ENCODE assay signal across 19 cellular contexts in genomic region chr5:58898538-58898937, GRCh38.
DNase-seq lines count a peak whose midpoint lies in the region; ATAC-seq and TF ChIP-seq lines count a peak whose summit lies in the region.
"Had no signal": no experiment of that assay in that cellular context is flagged by ENCODE, and none has a peak within 500 bp of the region (broad histone marks: within the 10 kb centered on the region; RNA-seq: fewer than 3 reads in every experiment).

No MANE protein-coding gene starts in this region.

- no peak for TF ChIP-seq CTCF in heart left ventricle (IDR thresholded peaks at IDR 0.05)
- TF ChIP-seq CTCF in right atrium auricular region (IDR thresholded peaks at IDR 0.05), result no peak
- TF ChIP-seq CTCF in breast epithelium (IDR thresholded peaks at IDR 0.05), result no peak

- H3K27me3 ChIP-seq in heart left ventricle (no peaks in the 10 kb centered on the region), right atrium auricular region (no peaks in the 10 kb centered on the region), breast epithelium (no peaks in the 10 kb centered on the region)
- H3K27me3 ChIP-seq: BLaER1 treated with 17β-estradiol and CSF1 and Interleukin-3, amounts not matched to agents 10 nM and 100 nM had no signal

- ATAC-seq in heart left ventricle, result peak in 3 of 4 donors; percentile 49 to 72 (median 67)
- no peak for ATAC-seq in GM21526 (IDR thresholded peaks at IDR 0.05; ENCODE audit: low FRiP score, unreplicated experiment)
- ATAC-seq: CD8-positive, alpha-beta T cell; Panc1 had no signal

- no peaks in the 10 kb centered on the region for H3K9me3 ChIP-seq in heart left ventricle
- no peaks in the 10 kb centered on the region for H3K9me3 ChIP-seq in right atrium auricular region
- H3K9me3 ChIP-seq in breast epithelium, result no peaks in the 10 kb centered on the region
- H3K9me3 ChIP-seq: BLaER1 treated with 17β-estradiol and CSF1 and Interleukin-3, amounts not matched to agents 10 nM and 100 nM had no signal

- in situ Hi-C loops in SK-MEL-5 (cut with HindIII; ENCODE audit: low pct_unique_long_range_greater_than_20kb, low sequenced_read_pairs), result no loop called here

- intact Hi-C loops in heart left ventricle (cut with DNase I), result loop anchor here in 1 of 10 donors (10.0 kb wide), 1 partner anchor 476 kb away; no protein-coding TSS in a partner anchor
- intact Hi-C loops in breast epithelium (cut with DNase I; ENCODE audit: low total_unique reads), result no loop called here

- TF ChIP-seq POLR2A in heart left ventricle (IDR thresholded peaks at IDR 0.05), result no peak
- no peak for TF ChIP-seq POLR2A in breast epithelium (IDR thresholded peaks at IDR 0.05)

- H3K4me1 ChIP-seq in heart left ventricle (peaks cover 0 to 4% (median 0%) of the 10 kb centered on the region in 12 donors), right atrium auricular region (no peaks in the 10 kb centered on the region), breast epithelium (no peaks in the 10 kb centered on the region)

- DNase-seq in heart left ventricle (no peak), right atrium auricular region (ENCODE audit: low spot score) (no peak), SK-MEL-5 (ENCODE audit: low read depth, low spot score) (peak; percentile 23), iPS-NIHi11 (ENCODE audit: low spot score) (peak; percentile 33), NOMO-1 (lab: John Stamatoyannopoulos, UW; ENCODE audit: unreplicated experiment in 2 of 2) (no peak), breast epithelium (ENCODE audit: low spot score in 2 of 2) (no peak)
- DNase-seq: CD8-positive, alpha-beta T cell; DMS79 treated with DMSO at 0.1 percent for 48 hours; GOT3; Kasumi-1; MM.1S; NCI-H1092; NCI-H1436 treated with DMSO at 0.1 percent for 48 hours; NCI-H2029 treated with DMSO at 0.1 percent for 48 hours; NCI-H2171 treated with DMSO at 0.1 percent for 48 hours; SW 1271 had no signal

- H3K36me3 ChIP-seq in heart left ventricle, result no peaks in the 10 kb centered on the region
- H3K36me3 ChIP-seq in right atrium auricular region, result no peaks in the 10 kb centered on the region
- H3K36me3 ChIP-seq in breast epithelium, result no peaks in the 10 kb centered on the region
- H3K36me3 ChIP-seq: BLaER1 treated with 17β-estradiol and CSF1 and Interleukin-3, amounts not matched to agents 10 nM and 100 nM had no signal

- H3K27ac ChIP-seq in heart left ventricle (no peak overlapping the region), right atrium auricular region (no peak overlapping the region), breast epithelium (no peak overlapping the region)
- H3K27ac ChIP-seq: BLaER1 treated with 17β-estradiol and CSF1 and Interleukin-3, amounts not matched to agents 10 nM and 100 nM had no signal

- H3K4me3 ChIP-seq in heart left ventricle (no peak overlapping the region), right atrium auricular region (no peak overlapping the region), breast epithelium (no peak overlapping the region)
- H3K4me3 ChIP-seq: BLaER1 treated with 17β-estradiol and CSF1 and Interleukin-3, amounts not matched to agents 10 nM and 100 nM had no signal

Comparison
In these comparisons a context has a peak if more than half of its experiments do, and no peak if none do; other contexts are left out.
1. DNase-seq: peak in SK-MEL-5 (single experiment) and iPS-NIHi11 (single experiment); none in heart left ventricle (0 of 5), right atrium auricular region (single experiment), NOMO-1 (0 of 2) and breast epithelium (0 of 2).